ENCODE assay signal across 14 cellular contexts in the genomic region with DNA sequence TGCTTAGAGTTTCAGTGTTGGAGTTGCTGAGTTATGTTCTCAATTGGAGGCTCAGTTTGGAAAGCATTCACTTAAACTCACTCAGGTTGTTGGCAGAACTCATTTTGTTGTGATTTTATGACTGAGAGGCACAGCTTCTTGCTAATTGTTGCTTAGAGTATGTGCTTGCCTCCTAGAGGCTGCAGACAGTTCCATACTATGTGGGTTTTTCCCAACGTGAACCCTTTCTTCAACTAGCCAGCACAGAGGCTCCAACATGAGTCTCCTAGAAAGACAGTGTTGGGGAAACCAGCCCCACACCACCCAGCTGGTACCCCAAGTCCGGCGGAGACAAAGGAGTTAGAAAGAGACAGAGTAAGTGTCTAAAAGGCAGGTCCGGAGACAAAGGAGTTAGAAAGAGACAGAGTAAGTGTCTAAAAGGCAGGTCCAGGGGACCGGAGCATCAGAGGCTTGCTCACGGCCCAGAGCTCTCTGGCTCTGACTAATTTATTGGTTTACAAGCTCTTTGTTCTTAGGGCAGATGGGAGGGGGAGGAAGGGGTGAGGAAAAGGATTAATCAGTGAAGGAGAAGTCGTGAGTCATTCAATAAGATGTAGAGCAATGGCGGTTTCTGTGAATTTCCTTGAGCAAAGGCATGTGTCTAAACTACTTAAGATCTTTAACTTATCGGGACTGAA.
DNase-seq lines count a peak whose midpoint lies in the region; ATAC-seq and TF ChIP-seq lines count a peak whose summit lies in the region.
"Had no signal": no experiment of that assay in that cellular context is flagged by ENCODE, and none has a peak within 500 bp of the region (broad histone marks: within the 10 kb centered on the region; RNA-seq: fewer than 3 reads in every experiment).

No MANE protein-coding gene starts in this region.

- WGBS in mesodermal cell (ENCODE audit: insufficient coverage in 2 of 2), 2 experiments = 59 to 60% methylated on average over 5 of the region's 9 CpGs

- no peak overlapping the region for H3K4me3 ChIP-seq in mesodermal cell (ENCODE audit: extremely low read depth, insufficient read depth, low read length, poor library complexity, severe bottlenecking)
- H3K4me3 ChIP-seq: gastroesophageal sphincter, tibial nerve had no signal

- no peak overlapping the region for H3K4me3 Mint-ChIP-seq in activated T-cell treated with anti-CD3 and anti-CD28 coated beads, Interleukin-2, amount 50 U/mL, for 24 hours
- no peak overlapping the region for H3K4me3 Mint-ChIP-seq in CD14-positive monocyte
- H3K4me3 Mint-ChIP-seq: CD4-positive, alpha-beta T cell; immature natural killer cell had no signal

- DNase-seq in Caki2 (ENCODE audit: low read depth) (peak; percentile 60), M059J (ENCODE audit: low read depth) (peak; percentile 34), dedifferentiated amniotic fluid mesenchymal stem cell (ENCODE audit: extremely low spot score) (peak; percentile 13), CD14-positive monocyte (ENCODE audit: low spot score) (no peak)
- no peak for DNase-seq in activated T-cell treated with anti-CD3 and anti-CD28 coated beads, Interleukin-2, amount 50 U/mL, for 24 hours
- DNase-seq: activated T-cell treated with anti-CD3 and anti-CD28 coated beads, Interleukin-2, amount 50 U/mL, for 48 hours; CD4-positive, alpha-beta T cell; immature natural killer cell; NCI-H446 had no signal

- TF ChIP-seq CTCF in CD14-positive monocyte (IDR thresholded peaks at IDR 0.05) = no peak

- no peak overlapping the region for H3K27ac Mint-ChIP-seq in activated T-cell treated with anti-CD3 and anti-CD28 coated beads, Interleukin-2, amount 50 U/mL, for 24 hours
- H3K27ac Mint-ChIP-seq in CD14-positive monocyte = no peak overlapping the region
- H3K27ac Mint-ChIP-seq: CD4-positive, alpha-beta T cell; immature natural killer cell had no signal

- H3K4me1 Mint-ChIP-seq in activated T-cell treated with anti-CD3 and anti-CD28 coated beads, Interleukin-2, amount 50 U/mL, for 24 hours (ENCODE audit: low read depth) = no peaks in the 10 kb centered on the region
- no peaks in the 10 kb centered on the region for H3K4me1 Mint-ChIP-seq in CD14-positive monocyte
- H3K4me1 Mint-ChIP-seq: immature natural killer cell had no signal

- in situ Hi-C loops in Caki2 (cut with HindIII; ENCODE audit: low pct_unique_long_range_greater_than_20kb, low sequenced_read_pairs) = no loop called here

- ATAC-seq in GM19351 (IDR thresholded peaks at IDR 0.05; ENCODE audit: unreplicated experiment) (no peak), GM21447 (IDR thresholded peaks at IDR 0.05; ENCODE audit: unreplicated experiment) (no peak)
- ATAC-seq: gastroesophageal sphincter had no signal

- no peaks in the 10 kb centered on the region for H3K36me3 ChIP-seq in mesodermal cell (ENCODE audit: control insufficient read depth, insufficient read depth, low read length)
- H3K36me3 ChIP-seq: gastroesophageal sphincter, tibial nerve had no signal

- H3K27ac ChIP-seq in mesodermal cell (ENCODE audit: low read depth, low read length, severe bottlenecking) = peak overlapping the region; percentile 92
- H3K27ac ChIP-seq: gastroesophageal sphincter, tibial nerve had no signal

- no peaks in the 10 kb centered on the region for H3K4me1 ChIP-seq in mesodermal cell (ENCODE audit: control insufficient read depth, insufficient read depth, low read length, poor library complexity, severe bottlenecking)
- H3K4me1 ChIP-seq: gastroesophageal sphincter, tibial nerve had no signal

- H3K27me3 Mint-ChIP-seq in activated T-cell treated with anti-CD3 and anti-CD28 coated beads, Interleukin-2, amount 50 U/mL, for 24 hours = no peaks in the 10 kb centered on the region
- no peaks in the 10 kb centered on the region for H3K27me3 Mint-ChIP-seq in CD14-positive monocyte (ENCODE audit: low read depth in 3 of 3)
- H3K27me3 Mint-ChIP-seq: CD4-positive, alpha-beta T cell had no signal

- H3K9me3 Mint-ChIP-seq in activated T-cell treated with anti-CD3 and anti-CD28 coated beads, Interleukin-2, amount 50 U/mL, for 24 hours = peaks cover 31% of the 10 kb centered on the region
- H3K9me3 Mint-ChIP-seq in CD14-positive monocyte = peaks cover 0 to 15% (median 7%) of the 10 kb centered on the region in 7 donors

- intact Hi-C loops in CD14-positive monocyte (cut with micrococcal nuclease) = no loop called here

- no peaks in the 10 kb centered on the region for H3K36me3 Mint-ChIP-seq in activated T-cell treated with anti-CD3 and anti-CD28 coated beads, Interleukin-2, amount 50 U/mL, for 24 hours (ENCODE audit: low read depth)
- H3K36me3 Mint-ChIP-seq in CD14-positive monocyte = no peaks in the 10 kb centered on the region

- no peaks in the 10 kb centered on the region for H3K9me3 ChIP-seq in mesodermal cell (ENCODE audit: control insufficient read depth, low read length)

Comparison
In these comparisons a context has a peak if more than half of its experiments do, and no peak if none do; other contexts are left out.
1. DNase-seq: peak in Caki2 (single experiment), M059J (single experiment) and dedifferentiated amniotic fluid mesenchymal stem cell (single experiment); none in activated T-cell treated with anti-CD3 and anti-CD28 coated beads, Interleukin-2, amount 50 U/mL, for 24 hours (single experiment) and CD14-positive monocyte (single experiment).